ENCODE assay signal across 1 cellular context in genomic region chr10:83682399-83682798, GRCh38.
A peak's percentile ranks its signal among the peaks of the same experiment; 100 is the strongest.
TF ChIP-seq lines count a peak whose summit lies in the region.

No MANE protein-coding gene starts in this region.

TF ChIP-seq in SK-N-SH, 30 proteins besides CTCF, POLR2A, EP300 and RAD21 (continued from another document):
- TF ChIP-seq IRF3 (IDR thresholded peaks at IDR 0.05; ENCODE audit: low read depth, low read length), result no peak
- TF ChIP-seq FOXM1 (IDR thresholded peaks at IDR 0.05; ENCODE audit: low read depth), result no peak
- peak; percentile 31; the same call in 1 of the 2 replicates for TF ChIP-seq FOXJ3 (CRISPR knock-in tag; IDR thresholded peaks at IDR 0.05)
- no peak for TF ChIP-seq ELF1 (IDR thresholded peaks at IDR 0.05)
- TF ChIP-seq GATA2 (CRISPR knock-in tag; IDR thresholded peaks at IDR 0.05), result peak; percentile 90
